ENCODE assay signal across 9 cellular contexts in genomic region chr13:99275093-99275469, GRCh38. TPM values are rescaled to one million over a fixed set of nuclear protein-coding genes. Genes with fewer than 3 reads are reported as not detected.
DNase-seq lines count a peak whose midpoint lies in the region; ATAC-seq and TF ChIP-seq lines count a peak whose summit lies in the region.
"Had no signal": no experiment of that assay in that cellular context is flagged by ENCODE, and none has a peak within 500 bp of the region (broad histone marks: within the 10 kb centered on the region; RNA-seq: fewer than 3 reads in every experiment).

No MANE protein-coding gene starts in this region.

- CTCF ChIA-PET in activated CD4-positive, alpha-beta T cell treated with anti-CD3 and anti-CD28 coated beads, Interleukin-2, amount 10 ng/mL, durations not matched to agents 7 days and 5 days (lab: Charles Lee): interaction anchor here (0.6 to 4.0 kb wide), 13 partner anchors 9 to 226 kb away, joined by 3 to 32 read pairs (median 3); partner anchors contain the start of genes GPR183 and UBAC2

- no peaks in the 10 kb centered on the region for H3K27me3 Mint-ChIP-seq in activated CD4-positive, alpha-beta T cell treated with anti-CD3 and anti-CD28 coated beads, Interleukin-2, amount 10 ng/mL, durations not matched to agents 7 days and 5 days

- DNase-seq in CD1c-positive myeloid dendritic cell (ENCODE audit: extremely low spot score) (peak; percentile 1), foreskin keratinocyte (peak; percentile 16 to 46), retina (no peak), suprapubic skin (ENCODE audit: low spot score in 2 of 2) (no peak), GM13977 (ENCODE audit: low spot score) (no peak)
- peak; percentile 55 for DNase-seq in activated CD4-positive, alpha-beta T cell treated with anti-CD3 and anti-CD28 coated beads, Interleukin-2, amount 10 ng/mL, durations not matched to agents 7 days and 5 days
- DNase-seq: NCI-H1417 had no signal

- no peaks in the 10 kb centered on the region for H3K4me1 ChIP-seq in foreskin keratinocyte
- H3K4me1 ChIP-seq in suprapubic skin: peaks cover 5% of the 10 kb centered on the region

- in situ Hi-C loops in GM13977 (cut with MboI; ENCODE audit: low pct_unique_long_range_greater_than_20kb, low sequenced_read_pairs, unreplicated experiment): loop anchor here (25.0 kb wide), 1 partner anchor 112 kb away; no protein-coding TSS in a partner anchor

- H3K4me3 Mint-ChIP-seq in activated CD4-positive, alpha-beta T cell treated with anti-CD3 and anti-CD28 coated beads, Interleukin-2, amount 10 ng/mL, durations not matched to agents 7 days and 5 days: no peak overlapping the region

- peaks cover 87% of the 10 kb centered on the region for H3K4me1 Mint-ChIP-seq in activated CD4-positive, alpha-beta T cell treated with anti-CD3 and anti-CD28 coated beads, Interleukin-2, amount 10 ng/mL, durations not matched to agents 7 days and 5 days

- ATAC-seq in GM21529 (IDR thresholded peaks at IDR 0.05; ENCODE audit: unreplicated experiment) (peak; percentile 43), foreskin keratinocyte (peak; percentile 64), GM18867 (IDR thresholded peaks at IDR 0.05; ENCODE audit: unreplicated experiment) (no peak)

- H3K36me3 ChIP-seq in suprapubic skin: peaks cover 5% of the 10 kb centered on the region

- no peaks in the 10 kb centered on the region for H3K9me3 ChIP-seq in suprapubic skin

- no peaks in the 10 kb centered on the region for H3K27me3 ChIP-seq in foreskin keratinocyte
- H3K27me3 ChIP-seq in suprapubic skin: no peaks in the 10 kb centered on the region

- peak overlapping the region; percentile 36 for H3K27ac Mint-ChIP-seq in activated CD4-positive, alpha-beta T cell treated with anti-CD3 and anti-CD28 coated beads, Interleukin-2, amount 10 ng/mL, durations not matched to agents 7 days and 5 days

- H3K9me3 Mint-ChIP-seq in activated CD4-positive, alpha-beta T cell treated with anti-CD3 and anti-CD28 coated beads, Interleukin-2, amount 10 ng/mL, durations not matched to agents 7 days and 5 days: peaks cover 8% of the 10 kb centered on the region

- TF ChIP-seq CTCF in foreskin keratinocyte (conservative IDR thresholded peaks at IDR 0.05) (no peak), suprapubic skin (IDR thresholded peaks at IDR 0.05) (no peak), GM13977 (IDR thresholded peaks at IDR 0.05; ENCODE audit: extremely low read depth, insufficient read depth, missing control alignments) (no peak)

- peaks cover 67% of the 10 kb centered on the region for H3K36me3 Mint-ChIP-seq in activated CD4-positive, alpha-beta T cell treated with anti-CD3 and anti-CD28 coated beads, Interleukin-2, amount 10 ng/mL, durations not matched to agents 7 days and 5 days (ENCODE audit: low read depth)

- TF ChIP-seq EP300 in suprapubic skin (IDR thresholded peaks at IDR 0.05): no peak

- WGBS in suprapubic skin: 25% methylated on average over 1 of the region's 1 CpG

- no peak overlapping the region for H3K4me3 ChIP-seq in suprapubic skin

- no peak for TF ChIP-seq POLR2A in suprapubic skin (IDR thresholded peaks at IDR 0.05)

- no peak overlapping the region for H3K27ac ChIP-seq in foreskin keratinocyte
- no peak overlapping the region for H3K27ac ChIP-seq in suprapubic skin

- POLR2A ChIA-PET in activated CD4-positive, alpha-beta T cell treated with anti-CD3 and anti-CD28 coated beads, Interleukin-2, amount 10 ng/mL, durations not matched to agents 7 days and 5 days (lab: Charles Lee): no interaction called here

RNA-seq across cellular contexts. Expression of gene GPR18, which starts 16.9 kb away (rescaled TPM):
- 10 to 100 TPM; 19.7 to 25.4 TPM for total RNA-seq in activated CD4-positive, alpha-beta T cell treated with anti-CD3 and anti-CD28 coated beads, Interleukin-2, amount 10 ng/mL, durations not matched to agents 7 days and 5 days
- total RNA-seq in foreskin keratinocyte: not detected in 2 replicates
- polyA plus RNA-seq in foreskin keratinocyte: not detected in 2 replicates
- not detected for total RNA-seq in suprapubic skin

RNA-seq across cellular contexts. Expression of gene GPR183, which starts 32.1 kb away (rescaled TPM):
- 10 to 100 TPM; 41.4 to 45.1 TPM for total RNA-seq in activated CD4-positive, alpha-beta T cell treated with anti-CD3 and anti-CD28 coated beads, Interleukin-2, amount 10 ng/mL, durations not matched to agents 7 days and 5 days
- total RNA-seq in foreskin keratinocyte: not detected in 2 replicates
- not detected in 2 replicates for polyA plus RNA-seq in foreskin keratinocyte
- total RNA-seq in suprapubic skin: 1 to 10 TPM; 2.3 to 7.0 (median 4.4) TPM

Comparison
In these comparisons a context has a peak if more than half of its experiments do, and no peak if none do; other contexts are left out.
1. DNase-seq: peak in CD1c-positive myeloid dendritic cell (single experiment), activated CD4-positive, alpha-beta T cell treated with anti-CD3 and anti-CD28 coated beads, Interleukin-2, amount 10 ng/mL, durations not matched to agents 7 days and 5 days (single experiment) and foreskin keratinocyte (2 of 2); none in retina (single experiment), suprapubic skin (0 of 2) and GM13977 (single experiment).
2. RNA of gene GPR18, which starts 16.9 kb away (total RNA-seq): 19.7 to 25.4 TPM in activated CD4-positive, alpha-beta T cell treated with anti-CD3 and anti-CD28 coated beads, Interleukin-2, amount 10 ng/mL, durations not matched to agents 7 days and 5 days; not detected in foreskin keratinocyte and not detected in suprapubic skin; every median in the first group is over 10 times any median in the second.
3. RNA of gene GPR183, which starts 32.1 kb away (total RNA-seq): 41.4 to 45.1 TPM in activated CD4-positive, alpha-beta T cell treated with anti-CD3 and anti-CD28 coated beads, Interleukin-2, amount 10 ng/mL, durations not matched to agents 7 days and 5 days; 2.3 to 7.0 TPM in suprapubic skin and not detected in foreskin keratinocyte; every median in the first group is over 4 times any median in the second.